Comparison of ENCODE assay signal across 8 cellular contexts in the genomic region with DNA sequence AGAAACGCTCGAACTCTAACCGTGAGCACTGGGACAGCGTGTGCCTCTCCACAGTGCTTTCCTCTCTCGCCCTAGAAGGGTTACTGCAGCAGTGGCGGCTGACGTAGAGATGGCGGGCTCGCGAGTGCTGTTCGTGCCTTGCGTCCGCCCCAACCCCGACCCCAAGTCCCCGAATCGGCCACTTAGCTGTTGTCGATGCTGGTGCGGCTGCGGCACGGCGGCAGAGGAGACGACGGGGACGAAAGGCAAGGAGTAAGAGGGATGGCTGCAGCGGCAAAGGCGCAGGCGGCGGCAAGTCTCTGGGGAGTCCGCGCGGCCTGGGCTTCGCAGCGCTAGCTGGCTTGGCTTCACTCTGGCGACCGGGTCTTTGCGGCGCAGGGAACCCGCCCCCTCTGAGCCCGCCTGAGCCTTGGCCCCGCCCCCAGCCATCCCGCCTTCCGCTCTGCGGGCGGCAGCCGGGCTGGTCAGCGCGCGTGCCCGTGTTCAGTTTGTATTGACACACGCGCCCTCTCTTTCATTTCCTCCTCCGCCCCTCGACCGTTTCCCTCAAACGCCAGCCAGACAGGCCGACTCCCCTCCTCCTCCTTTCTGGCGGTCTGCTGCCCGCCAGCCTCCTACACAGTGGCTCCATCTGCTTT. TPM values are rescaled to one million over a fixed set of nuclear protein-coding genes. Genes with fewer than 3 reads are reported as not detected.
DNase-seq lines count a peak whose midpoint lies in the region; ATAC-seq, FAIRE-seq and TF ChIP-seq lines count a peak whose summit lies in the region.

SPIN4 (minus strand) TSS at position 354 of the 638 bp plus-strand sequence. CDS start 513 bp downstream, outside the sequence.

- H3K27me3 ChIP-seq in BJ (ENCODE audit: control insufficient read depth, insufficient read depth, low read length) (no peaks in the 10 kb centered on the region), HepG2 (ENCODE audit: control insufficient read depth in 1 of 2, insufficient read depth in 2 of 2, low read length in 2 of 2) (no peaks in the 10 kb centered on the region)

- TF ChIP-seq POLR2A in HepG2 (IDR thresholded peaks at IDR 0.05; ENCODE audit: insufficient read depth in 1 of 2, low read depth in 2 of 2, low read length in 2 of 2) = peak; percentile 73 to 76

- H3K9ac ChIP-seq in HepG2 (ENCODE audit: insufficient read depth, low read depth, low read length) = peak within 1 kb of the TSS; percentile 58; the same call in 1 of the 2 replicates

- WGBS in HepG2 (ENCODE audit: low lambda C conversion rate) = 0% methylated on average over 2 of the region's 58 CpGs

- peak; percentile 77 for FAIRE-seq in HepG2 (lab: Jason Lieb, UNC)

- intact Hi-C loops in dendritic cell treated with granulocyte-macrophage colony-stimulating factor and Interleukin-4, amounts not matched to agents 40 ng/mL and 50 ng/mL, for 4 days (cut with micrococcal nuclease) = loop anchor here (5.0 kb wide), 1 partner anchor 401 kb away; a partner anchor contains a TSS
- intact Hi-C loops in HepG2 (cut with micrococcal nuclease; ENCODE audit: unreplicated experiment) = loop anchor here (10.0 kb wide), 1 partner anchor 154 kb away; no protein-coding TSS in a partner anchor

- BruUV-seq in HepG2 (replicated peaks; lab: Mats Ljungman, UMichigan) = no TSS peak

- H3K27ac ChIP-seq in HepG2 (ENCODE audit: extremely low read length, insufficient read depth, low read length) = peak within 1 kb of the TSS; percentile 73

- peaks cover 21% of the 10 kb centered on the region for H3K4me1 Mint-ChIP-seq in activated CD4-positive, alpha-beta T cell treated with anti-CD3 and anti-CD28 coated beads, Interleukin-2, amount 10 ng/mL, durations not matched to agents 7 days and 5 days
- peaks cover 24% of the 10 kb centered on the region for H3K4me1 Mint-ChIP-seq in dendritic cell treated with granulocyte-macrophage colony-stimulating factor and Interleukin-4, amounts not matched to agents 40 ng/mL and 50 ng/mL, for 4 days (ENCODE audit: low read depth)

- in situ Hi-C loops in HepG2 (cut with HindIII; ENCODE audit: extremely low pct_ligation_motif_present, low pct_unique_long_range_greater_than_20kb) = no loop called here

- H3K9me3 Mint-ChIP-seq in activated CD4-positive, alpha-beta T cell treated with anti-CD3 and anti-CD28 coated beads, Interleukin-2, amount 10 ng/mL, durations not matched to agents 7 days and 5 days = no peaks in the 10 kb centered on the region
- no peaks in the 10 kb centered on the region for H3K9me3 Mint-ChIP-seq in dendritic cell treated with granulocyte-macrophage colony-stimulating factor and Interleukin-4, amounts not matched to agents 40 ng/mL and 50 ng/mL, for 4 days

- POLR2A ChIA-PET in BJ (lab: Charles Lee) (no interaction called here), HepG2 (lab: Yijun Ruan, JAX) (no interaction called here)
- POLR2A ChIA-PET in activated CD4-positive, alpha-beta T cell treated with anti-CD3 and anti-CD28 coated beads, Interleukin-2, amount 10 ng/mL, durations not matched to agents 7 days and 5 days (lab: Charles Lee) = no interaction called here

- H3K36me3 ChIP-seq in BJ (ENCODE audit: control insufficient read depth, insufficient read depth, low read length) (no peaks in the 10 kb centered on the region), HepG2 (replicated peaks in 1 of 2; ENCODE audit: control insufficient read depth in 1 of 2, insufficient read depth in 2 of 2, low read length in 2 of 2) (no peaks in the 10 kb centered on the region)

- ATAC-seq in HG03439 (IDR thresholded peaks at IDR 0.05; ENCODE audit: unreplicated experiment) (peak; percentile 98), HepG2 (peak; percentile 99)

- H3K36me3 Mint-ChIP-seq in activated CD4-positive, alpha-beta T cell treated with anti-CD3 and anti-CD28 coated beads, Interleukin-2, amount 10 ng/mL, durations not matched to agents 7 days and 5 days (ENCODE audit: low read depth) = peaks cover 7% of the 10 kb centered on the region
- peaks cover 9% of the 10 kb centered on the region for H3K36me3 Mint-ChIP-seq in dendritic cell treated with granulocyte-macrophage colony-stimulating factor and Interleukin-4, amounts not matched to agents 40 ng/mL and 50 ng/mL, for 4 days (ENCODE audit: low read depth)

- H3K79me2 ChIP-seq in HepG2 (ENCODE audit: insufficient read depth, low read length) = no peaks in the 10 kb centered on the region

- H3K27ac Mint-ChIP-seq in activated CD4-positive, alpha-beta T cell treated with anti-CD3 and anti-CD28 coated beads, Interleukin-2, amount 10 ng/mL, durations not matched to agents 7 days and 5 days = peak within 1 kb of the TSS; percentile 86
- peak within 1 kb of the TSS; percentile 92 for H3K27ac Mint-ChIP-seq in dendritic cell treated with granulocyte-macrophage colony-stimulating factor and Interleukin-4, amounts not matched to agents 40 ng/mL and 50 ng/mL, for 4 days

- no peak for TF ChIP-seq RAD21 in HepG2 (CRISPR knock-in tag; IDR thresholded peaks at IDR 0.05)

- peaks cover 3% of the 10 kb centered on the region for H3K27me3 Mint-ChIP-seq in activated CD4-positive, alpha-beta T cell treated with anti-CD3 and anti-CD28 coated beads, Interleukin-2, amount 10 ng/mL, durations not matched to agents 7 days and 5 days
- no peaks in the 10 kb centered on the region for H3K27me3 Mint-ChIP-seq in dendritic cell treated with granulocyte-macrophage colony-stimulating factor and Interleukin-4, amounts not matched to agents 40 ng/mL and 50 ng/mL, for 4 days

- CTCF ChIA-PET in BJ (lab: Yijun Ruan, JAX) (no interaction called here), HepG2 (lab: Yijun Ruan, JAX; ENCODE audit: low intra/inter-chr PET ratio, low total read pairs) (no interaction called here)
- CTCF ChIA-PET in activated CD4-positive, alpha-beta T cell treated with anti-CD3 and anti-CD28 coated beads, Interleukin-2, amount 10 ng/mL, durations not matched to agents 7 days and 5 days (lab: Charles Lee) = interaction anchor here (1.2 kb wide), 1 partner anchor 13 kb away, joined by 3 read pairs; no protein-coding TSS in a partner anchor

- no peaks in the 10 kb centered on the region for H4K20me1 ChIP-seq in HepG2 (ENCODE audit: insufficient read depth, low read length)

- H3K4me2 ChIP-seq in HepG2 (ENCODE audit: low read depth, low read length) = peak within 1 kb of the TSS; percentile 77

- peak within 1 kb of the TSS; percentile 42 for H2AFZ ChIP-seq in HepG2 (ENCODE audit: low read length)

- peak within 1 kb of the TSS; percentile 95 for H3K4me3 Mint-ChIP-seq in activated CD4-positive, alpha-beta T cell treated with anti-CD3 and anti-CD28 coated beads, Interleukin-2, amount 10 ng/mL, durations not matched to agents 7 days and 5 days
- peak within 1 kb of the TSS; percentile 91 for H3K4me3 Mint-ChIP-seq in dendritic cell treated with granulocyte-macrophage colony-stimulating factor and Interleukin-4, amounts not matched to agents 40 ng/mL and 50 ng/mL, for 4 days

- TF ChIP-seq EP300 in HepG2 (IDR thresholded peaks at IDR 0.05; ENCODE audit: low read depth in 2 of 2, low read length in 2 of 2) (no peak), HepG2 (CRISPR knock-in tag; IDR thresholded peaks at IDR 0.05; ENCODE audit: borderline replicate concordance) (no peak)

- H3K4me3 ChIP-seq in BJ (ENCODE audit: low read depth, low read length) = peak within 1 kb of the TSS; percentile 66
- peak within 1 kb of the TSS; percentile 66 to 80 (median 73); a peak in 5 of 6 replicates for H3K4me3 ChIP-seq in HepG2 (replicated peaks in 1 of 3; ENCODE audit: insufficient read depth in 1 of 3, low read depth in 2 of 3, low read length in 3 of 3)

- TF ChIP-seq CTCF in BJ (IDR thresholded peaks at IDR 0.05; ENCODE audit: insufficient read depth, low read depth, low read length) (no peak), HepG2 (CRISPR knock-in tag; IDR thresholded peaks at IDR 0.05) (no peak)

- H3K4me1 ChIP-seq in HepG2 (ENCODE audit: insufficient read depth, low read length) = peaks cover 13% of the 10 kb centered on the region; the same call in 1 of the 2 replicates

- no peaks in the 10 kb centered on the region for H3K9me3 ChIP-seq in HepG2 (ENCODE audit: low read length)

- DNase-seq in BJ (ENCODE audit: low read depth) (peak; percentile 46), GM19238 (ENCODE audit: insufficient read length, low spot score) (peak; percentile 50), NCI-H524 treated with DMSO at 0.1 percent for 48 hours (lab: John Stamatoyannopoulos, UW) (peak; percentile 85), HepG2 (ENCODE audit: low spot score) (peak; percentile 73)
- peak; percentile 62 for DNase-seq in activated CD4-positive, alpha-beta T cell treated with anti-CD3 and anti-CD28 coated beads, Interleukin-2, amount 10 ng/mL, durations not matched to agents 7 days and 5 days
- DNase-seq in stimulated activated CD4-positive, alpha-beta T cell treated with anti-CD3 and anti-CD28 coated beads, Interleukin-4, amount 100 ng/mL, for 1 hour = peak; percentile 59

TF ChIP-seq in HepG2, 621 proteins besides CTCF, POLR2A, EP300 and RAD21 (continues in another document):
- TF ChIP-seq ZBTB21 (CRISPR knock-in tag; IDR thresholded peaks at IDR 0.05) = no peak

RNA-seq across cellular contexts. Expression of gene SPIN4, which starts in this region (rescaled TPM):
- polyA plus RNA-seq in BJ (2011; rRNA removed) (2.5 and 3.6 TPM in 2 replicates), HepG2 (2011; rRNA removed) (1.8 and 1.9 TPM in 2 replicates)
- 3.0 and 3.2 TPM in 2 replicates for polyA minus RNA-seq in BJ (2011; rRNA and poly(A)+ RNA removed)
- 1 to 10 TPM; 8.0 to 8.6 TPM for total RNA-seq in activated CD4-positive, alpha-beta T cell treated with anti-CD3 and anti-CD28 coated beads, Interleukin-2, amount 10 ng/mL, durations not matched to agents 7 days and 5 days
- total RNA-seq in HepG2 (2016; rRNA removed; fragmentation: Illumina TruSeq; extraction: Trizol) = 2.6 and 3.9 TPM in 2 replicates
- 0.18 and 0.20 TPM in 2 replicates for total RNA-seq in HepG2 (2016; cell fraction: cytosol; rRNA removed; fragmentation: Illumina TruSeq; extraction: Trizol; ENCODE audit: low read depth)
- 2.7 and 3.1 TPM in 2 replicates for total RNA-seq in HepG2 (2016; cell fraction: insoluble cytoplasmic fraction; rRNA removed; fragmentation: Illumina TruSeq; extraction: Trizol)
- total RNA-seq in HepG2 (2016; cell fraction: membrane; rRNA removed; fragmentation: Illumina TruSeq; extraction: Trizol) = 0.72 and 0.83 TPM in 2 replicates
- total RNA-seq in HepG2 (2016; cell fraction: nucleus; rRNA removed; fragmentation: Illumina TruSeq; extraction: Trizol) = 2.5 and 2.6 TPM in 2 replicates
- polyA plus RNA-seq in HepG2 (2011; cell fraction: cytosol; rRNA removed) = 0.95 and 1.3 TPM in 2 replicates
- polyA plus RNA-seq in HepG2 (2011; cell fraction: nucleus; rRNA removed) = 1.3 and 1.6 TPM in 2 replicates
- polyA plus RNA-seq in HepG2 (2012) = 1.3 and 1.8 TPM in 2 replicates
- polyA plus RNA-seq in HepG2 (2016; cell fraction: cytosol; fragmentation: Illumina TruSeq; extraction: Trizol; ENCODE audit: low read depth) = 0.05 and 0.09 TPM in 2 replicates
- polyA plus RNA-seq in HepG2 (2016; cell fraction: insoluble cytoplasmic fraction; fragmentation: Illumina TruSeq; extraction: Trizol; ENCODE audit: low read depth) = 5.8 and 6.6 TPM in 2 replicates
- 0.62 and 0.66 TPM in 2 replicates for polyA plus RNA-seq in HepG2 (2016; cell fraction: membrane; fragmentation: Illumina TruSeq; extraction: Trizol; ENCODE audit: low read depth)
- 3.7 and 4.7 TPM in 2 replicates for polyA plus RNA-seq in HepG2 (2016; cell fraction: nucleus; fragmentation: Illumina TruSeq; extraction: Trizol; ENCODE audit: insufficient read depth, low read depth)
- polyA minus RNA-seq in HepG2 (2011; rRNA and poly(A)+ RNA removed; ENCODE audit: low replicate concordance) = 3.2 and 7.2 TPM in 2 replicates
- 2.1 and 2.4 TPM in 2 replicates for polyA minus RNA-seq in HepG2 (2011; cell fraction: cytosol; rRNA and poly(A)+ RNA removed)
- polyA minus RNA-seq in HepG2 (2011; cell fraction: nucleus; rRNA and poly(A)+ RNA removed) = 4.1 and 4.5 TPM in 2 replicates

Comparison
In these comparisons a context has a peak if more than half of its experiments do, and no peak if none do; other contexts are left out.
1. Peak in every context shown above with its lines: DNase-seq, ATAC-seq, H3K4me3 ChIP-seq and H3K27ac ChIP-seq.